23 cellular contexts compared by ENCODE assay signal in genomic region chr12:113934946-113935345, GRCh38. TPM values are rescaled to one million over a fixed set of nuclear protein-coding genes. Genes with fewer than 3 reads are reported as not detected.
A peak's percentile ranks its signal among the peaks of the same experiment; 100 is the strongest.
DNase-seq lines count a peak whose midpoint lies in the region; ATAC-seq and TF ChIP-seq lines count a peak whose summit lies in the region.
"Had no signal": no experiment of that assay in that cellular context is flagged by ENCODE, and none has a peak within 500 bp of the region (broad histone marks: within the 10 kb centered on the region; RNA-seq: fewer than 3 reads in every experiment).

No MANE protein-coding gene starts in this region.

- peaks cover 17% of the 10 kb centered on the region for H3K4me1 Mint-ChIP-seq in stimulated activated naive CD8-positive, alpha-beta T cell treated with anti-CD3 and anti-CD28 coated beads, Interleukin-15, amount 100 ng/mL, for 72 hours
- peaks cover 32% of the 10 kb centered on the region for H3K4me1 Mint-ChIP-seq in neural progenitor cell

- H3K4me3 Mint-ChIP-seq in stimulated activated naive CD8-positive, alpha-beta T cell treated with anti-CD3 and anti-CD28 coated beads, Interleukin-15, amount 100 ng/mL, for 72 hours: no peak overlapping the region
- no peak overlapping the region for H3K4me3 Mint-ChIP-seq in neural progenitor cell
- H3K4me3 Mint-ChIP-seq: CD4-positive, alpha-beta memory T cell had no signal

- H3F3A ChIP-seq in neural progenitor cell (ENCODE audit: low read depth): peaks cover 47% of the 10 kb centered on the region

- H3K9me3 ChIP-seq in neural progenitor cell (ENCODE audit: low read depth): no peaks in the 10 kb centered on the region
- H3K9me3 ChIP-seq: Caco-2, MG63, SJCRH30 had no signal

- H3K9me3 Mint-ChIP-seq in stimulated activated naive CD8-positive, alpha-beta T cell treated with anti-CD3 and anti-CD28 coated beads, Interleukin-15, amount 100 ng/mL, for 72 hours: no peaks in the 10 kb centered on the region
- no peaks in the 10 kb centered on the region for H3K9me3 Mint-ChIP-seq in neural progenitor cell
- H3K9me3 Mint-ChIP-seq: CD4-positive, alpha-beta memory T cell had no signal

- H3K36me3 Mint-ChIP-seq in neural progenitor cell: peaks cover 12% of the 10 kb centered on the region

- H3K27me3 ChIP-seq in dorsolateral prefrontal cortex (no peaks in the 10 kb centered on the region), neural progenitor cell (no peaks in the 10 kb centered on the region)
- H3K27me3 ChIP-seq: MG63, SJCRH30 had no signal

- DNase-seq in stimulated activated naive CD8-positive, alpha-beta T cell treated with anti-CD3 and anti-CD28 coated beads, Interleukin-15, amount 100 ng/mL, for 72 hours: no peak
- no peak for DNase-seq in stimulated activated naive CD8-positive, alpha-beta T cell treated with anti-CD3 and anti-CD28 coated beads, Interleukin-15, Interleukin-2, amounts not matched to agents 100 U/mL and 50 U/mL, for 24 hours
- DNase-seq in dorsolateral prefrontal cortex (no peak), neural progenitor cell (ENCODE audit: low spot score) (no peak), ureter (ENCODE audit: low spot score) (no peak), islet precursor cell (no peak)
- DNase-seq: C1 segment of cervical spinal cord; Caco-2; CD4-positive, alpha-beta memory T cell; GOT3; HCEC 1CT; KBM-7; MG63; NCI-H1105 treated with DMSO at 0.1 percent for 48 hours; NCI-H2029; NCI-H446; NCI-H524 treated with DMSO at 0.1 percent for 48 hours; NCI-H82; NK-92 treated with Interleukin-12 subunit alpha and Interleukin-12 subunit beta, amount 100 ng/mL, for 24 hours; PC-3; SJCRH30 had no signal

- peaks cover 39% of the 10 kb centered on the region for H3K4me1 ChIP-seq in neural progenitor cell
- H3K4me1 ChIP-seq: Caco-2, SJCRH30 had no signal

- TF ChIP-seq CTCF in dorsolateral prefrontal cortex (IDR thresholded peaks at IDR 0.05 in 54 of 56, conservative IDR thresholded peaks at IDR 0.05 in 2 of 56; ENCODE audit: low read depth in 1 of 56, partially characterized antibody in 56 of 56) (no peak), neural progenitor cell (IDR thresholded peaks at IDR 0.05) (no peak)

- no peaks in the 10 kb centered on the region for H3K79me2 ChIP-seq in neural progenitor cell (ENCODE audit: low read depth)

- H3K27me3 Mint-ChIP-seq in stimulated activated naive CD8-positive, alpha-beta T cell treated with anti-CD3 and anti-CD28 coated beads, Interleukin-15, amount 100 ng/mL, for 72 hours: no peaks in the 10 kb centered on the region
- peaks cover 6% of the 10 kb centered on the region for H3K27me3 Mint-ChIP-seq in neural progenitor cell (ENCODE audit: insufficient read depth, low read depth)
- H3K27me3 Mint-ChIP-seq: CD4-positive, alpha-beta memory T cell had no signal

- intact Hi-C loops in dorsolateral prefrontal cortex (cut with DNase I): loop anchor here in 1 of 2 donors (5.0 kb wide), 1 partner anchor 32 kb away; the partner anchor contains the start of gene RBM19

- no peak for ATAC-seq in stimulated activated naive CD8-positive, alpha-beta T cell treated with anti-CD3 and anti-CD28 coated beads, Interleukin-15, amount 100 ng/mL, for 72 hours
- ATAC-seq in stimulated activated naive CD8-positive, alpha-beta T cell treated with anti-CD3 and anti-CD28 coated beads, Interleukin-15, Interleukin-2, amounts not matched to agents 100 U/mL and 50 U/mL, for 24 hours: no peak
- ATAC-seq in GM21786 (IDR thresholded peaks at IDR 0.05; ENCODE audit: unreplicated experiment): no peak
- ATAC-seq: GM12878, PC-3 had no signal

- peak overlapping the region; percentile 50 to 84 for H3K27ac Mint-ChIP-seq in stimulated activated naive CD8-positive, alpha-beta T cell treated with anti-CD3 and anti-CD28 coated beads, Interleukin-15, amount 100 ng/mL, for 72 hours
- H3K27ac Mint-ChIP-seq in neural progenitor cell: peak overlapping the region; percentile 96
- H3K27ac Mint-ChIP-seq: CD4-positive, alpha-beta memory T cell had no signal

- H2AFZ ChIP-seq in neural progenitor cell (replicated peaks): no peak overlapping the region

- peak overlapping the region in 33 of 59 donors; percentile 2 to 99 (median 66) for H3K27ac ChIP-seq in dorsolateral prefrontal cortex
- H3K27ac ChIP-seq in neural progenitor cell: peak overlapping the region; percentile 79
- H3K27ac ChIP-seq: SJCRH30 had no signal

- no peaks in the 10 kb centered on the region for H3K36me3 ChIP-seq in neural progenitor cell
- H3K36me3 ChIP-seq: MG63, SJCRH30 had no signal

- H3K9ac ChIP-seq in neural progenitor cell: no peak overlapping the region

- H4K20me1 ChIP-seq in neural progenitor cell (ENCODE audit: low read depth): no peaks in the 10 kb centered on the region

- no peak overlapping the region for H3K4me2 ChIP-seq in neural progenitor cell

- H3K4me3 ChIP-seq in dorsolateral prefrontal cortex (no peak overlapping the region), neural progenitor cell (no peak overlapping the region)
- H3K4me3 ChIP-seq: GM12878, MG63, SJCRH30 had no signal

RNA-seq across cellular contexts. Expression of gene RBM19, which starts 31.2 kb away (rescaled TPM):
- 10 to 100 TPM; 29.7 to 64.7 (median 41.5) TPM for total RNA-seq in dorsolateral prefrontal cortex
- total RNA-seq in neural progenitor cell (ENCODE audit: low replicate concordance): 23.5 and 28.7 TPM in 2 replicates
- 60.0 TPM for total RNA-seq in ureter
